8 cellular contexts compared by ENCODE assay signal in the genomic region with DNA sequence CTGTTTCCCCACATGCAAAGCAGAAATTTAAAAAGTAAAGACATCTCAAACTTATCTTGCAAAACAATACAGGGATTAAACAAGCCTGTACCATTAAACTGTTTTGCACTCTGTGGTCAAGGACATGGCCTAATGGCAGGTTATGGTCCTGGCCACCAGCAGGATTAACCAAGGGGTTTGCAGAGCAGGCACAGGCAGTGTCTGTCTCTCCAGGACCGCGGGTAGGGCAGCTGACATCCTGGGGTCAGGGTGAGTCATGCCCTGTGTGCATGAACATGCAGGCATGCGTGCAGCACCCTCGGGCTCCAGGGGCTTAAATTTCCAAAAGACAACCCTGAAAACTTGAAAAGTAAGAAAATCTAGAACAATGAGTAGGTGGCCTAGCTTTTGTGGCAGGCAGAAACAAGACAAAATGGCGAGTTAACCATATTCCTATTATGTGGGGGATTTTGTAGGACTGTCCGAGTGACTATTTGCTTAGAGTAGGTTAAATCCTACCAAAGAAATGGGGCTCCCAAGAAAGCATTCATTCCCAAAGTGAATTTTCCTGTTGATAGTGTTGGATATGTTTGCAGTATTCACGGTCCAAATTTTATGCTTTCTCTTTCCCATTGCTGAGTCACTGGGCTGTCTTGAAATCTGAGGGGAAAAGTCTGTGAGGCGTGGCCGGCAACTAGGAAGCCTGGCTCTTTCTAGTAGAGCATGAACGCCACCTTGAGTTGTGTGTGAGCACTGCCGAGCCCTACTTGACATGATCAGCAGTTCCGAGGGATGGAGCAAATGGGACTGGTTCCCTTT.
DNase-seq lines count a peak whose midpoint lies in the region; ATAC-seq, FAIRE-seq and TF ChIP-seq lines count a peak whose summit lies in the region.

No MANE protein-coding gene starts in this region.

- H3K18ac ChIP-seq in H1 (ENCODE audit: extremely low read depth, low read length): peak overlapping the region; percentile 81

- TF ChIP-seq POLR2A in H1 (IDR thresholded peaks at IDR 0.05; ENCODE audit: control extremely low read depth in 1 of 2, low read depth in 2 of 2, low read length in 2 of 2): peak in 1 of 2 experiments; percentile 46; a peak in 1 of 3 replicates

- H3K23ac ChIP-seq in H1 (ENCODE audit: insufficient read length): no peak overlapping the region

- CTCF ChIA-PET in BJ (lab: Yijun Ruan, JAX): interaction anchor here (0.6 to 2.0 kb wide), 20 partner anchors 22 to 294 kb away, joined by 3 to 11 read pairs (median 4); partner anchors contain the start of genes FAM20A and PRKAR1A
- CTCF ChIA-PET in H1 (lab: Charles Lee; ENCODE audit: partially characterized antibody): interaction anchor here (0.6 to 2.7 kb wide), 11 partner anchors 8 to 253 kb away, joined by 3 to 16 read pairs (median 5); no protein-coding TSS in a partner anchor

- H2BK12ac ChIP-seq in H1 (ENCODE audit: low read depth, low read length): peak overlapping the region; percentile 90

- peak overlapping the region; percentile 59 for H2AFZ ChIP-seq in H1 (ENCODE audit: low read length)

- no peak overlapping the region for H3K4ac ChIP-seq in H1 (replicated peaks; ENCODE audit: insufficient read length, low read depth, low read length)

- ATAC-seq in HG03342 (IDR thresholded peaks at IDR 0.05; ENCODE audit: unreplicated experiment) (peak; percentile 87), lower lobe of right lung (peak; percentile 98 to 99)

- no peaks in the 10 kb centered on the region for H3K27me3 ChIP-seq in BJ (ENCODE audit: control insufficient read depth, insufficient read depth, low read length)
- H3K27me3 ChIP-seq in WERI-Rb-1 (ENCODE audit: insufficient read depth, low read depth, severe bottlenecking): no peaks in the 10 kb centered on the region
- no peaks in the 10 kb centered on the region for H3K27me3 ChIP-seq in H1 (replicated peaks in 1 of 4; ENCODE audit: control insufficient read depth in 3 of 4, extremely low read depth in 1 of 4, insufficient read depth in 3 of 4, low read length in 3 of 4)
- H3K27me3 ChIP-seq in lower lobe of right lung (ENCODE audit: low read depth): no peaks in the 10 kb centered on the region

- peak overlapping the region; percentile 22 for H3K56ac ChIP-seq in H1 (replicated peaks; ENCODE audit: insufficient read length, low read depth, low read length)

- no peaks in the 10 kb centered on the region for H4K20me1 ChIP-seq in H1 (replicated peaks in 1 of 2; ENCODE audit: control insufficient read depth in 1 of 2, insufficient read depth in 2 of 2, low read length in 2 of 2)

- peak overlapping the region; percentile 7 to 36; a peak in 1 of 4 replicates for H3K4me2 ChIP-seq in H1 (ENCODE audit: insufficient read depth in 1 of 2, low read depth in 2 of 2, low read length in 2 of 2)

- H3K9me3 ChIP-seq in WERI-Rb-1 (ENCODE audit: severe bottlenecking) (peaks cover 3% of the 10 kb centered on the region), H1 (ENCODE audit: insufficient read depth in 2 of 2, low read depth in 1 of 2, low read length in 1 of 2) (0 out of 4 replicates have a peak, but pooled peaks cover 0 to 2% of the 10 kb centered on the region in 2 experiments), lower lobe of right lung (no peaks in the 10 kb centered on the region)

- H3K4me1 ChIP-seq in H1 (replicated peaks in 1 of 4; ENCODE audit: control insufficient read depth in 3 of 4, insufficient read depth in 4 of 4, low read length in 3 of 4) (peaks cover 2 to 7% (median 5%) of the 10 kb centered on the region in 4 experiments; a peak in 5 of 7 replicates), lower lobe of right lung (peaks cover 9% of the 10 kb centered on the region)

- POLR2A ChIA-PET in BJ (lab: Charles Lee) (no interaction called here), H1 (lab: Charles Lee; ENCODE audit: partially characterized antibody) (interaction anchor here (0.8 kb wide), 1 partner anchor 220 kb away, joined by 3 read pairs; no protein-coding TSS in a partner anchor)

- H2AK5ac ChIP-seq in H1 (ENCODE audit: low read depth, low read length): 0 out of 2 replicates have a peak overlapping the region, but pooled peaks have one; percentile 65

- TF ChIP-seq RAD21 in H1 (IDR thresholded peaks at IDR 0.05 in 1 of 2, conservative IDR thresholded peaks at IDR 0.05 in 1 of 2; ENCODE audit: low read depth in 2 of 2, low read length in 2 of 2): peak; percentile 100

- peak overlapping the region in 2 of 4 experiments; percentile 3 to 14; a peak in 3 of 7 replicates for H3K9ac ChIP-seq in H1 (replicated peaks in 1 of 4; ENCODE audit: extremely low read depth in 1 of 4, low read depth in 3 of 4, low read length in 3 of 4)

- TF ChIP-seq CTCF in BJ (IDR thresholded peaks at IDR 0.05; ENCODE audit: insufficient read depth, low read depth, low read length) (peak; percentile 95), WERI-Rb-1 (IDR thresholded peaks at IDR 0.05; ENCODE audit: low read depth, low read length) (peak; percentile 96), H1 (IDR thresholded peaks at IDR 0.05; ENCODE audit: control extremely low read depth in 1 of 3, insufficient read depth in 1 of 3, low read depth in 1 of 3, low read length in 3 of 3) (peak; percentile 85 to 98 (median 94)), lower lobe of right lung (IDR thresholded peaks at IDR 0.05) (peak; percentile 82)

- no peaks in the 10 kb centered on the region for H3K23me2 ChIP-seq in H1 (ENCODE audit: low read depth, low read length)

- peak overlapping the region; percentile 81 for H4K91ac ChIP-seq in H1 (replicated peaks; ENCODE audit: insufficient read length, low read length)

- H4K5ac ChIP-seq in H1 (ENCODE audit: insufficient read length, low read depth, low read length): peak overlapping the region; percentile 44

- 24% methylated on average over 12 of the region's 12 CpGs; no CpG with 5 or more reads in 1 of the 2 experiments for WGBS in H1 (ENCODE audit: extremely low coverage in 1 of 2, insufficient coverage in 1 of 2, insufficient read length in 1 of 2, insufficient replicate concordance in 2 of 2, low coverage in 1 of 2, low lambda C conversion rate in 2 of 2, missing lambda C conversion rate in 1 of 2), 2 experiments

- H3K79me1 ChIP-seq in H1 (ENCODE audit: low read depth, low read length): no peaks in the 10 kb centered on the region

- H3K14ac ChIP-seq in H1 (ENCODE audit: insufficient read length): no peak overlapping the region

- H2BK15ac ChIP-seq in H1 (ENCODE audit: low read length): 0 out of 2 replicates have a peak overlapping the region, but pooled peaks have one; percentile 3

- H2BK20ac ChIP-seq in H1 (ENCODE audit: low read length): peak overlapping the region; percentile 86

- H3K79me2 ChIP-seq in H1 (ENCODE audit: control insufficient read depth in 1 of 2, insufficient read depth in 2 of 2, low read length in 2 of 2): no peaks in the 10 kb centered on the region

- H4K8ac ChIP-seq in H1 (ENCODE audit: extremely low read depth, insufficient read depth, low read length): no peak overlapping the region; the same call in 1 of the 2 replicates

- H2BK5ac ChIP-seq in H1 (ENCODE audit: low read depth, low read length): peak overlapping the region; percentile 97

- DNase-seq in BJ (ENCODE audit: low read depth) (peak; percentile 56), GM19238 (ENCODE audit: insufficient read length, low spot score) (peak; percentile 47), NCI-H2196 treated with DMSO at 0.1 percent for 48 hours (lab: John Stamatoyannopoulos, UW; ENCODE audit: unreplicated experiment) (peak; percentile 87), WERI-Rb-1 (peak; percentile 89), H1 (ENCODE audit: low read depth in 1 of 2, low spot score in 2 of 2) (peak; percentile 84 to 85), lower lobe of right lung (peak; percentile 91)
- DNase-seq in stimulated activated CD4-positive, alpha-beta T cell treated with anti-CD3 and anti-CD28 coated beads, Interleukin-4, amount 100 ng/mL, for 4 hours: peak; percentile 5 to 11

- peak overlapping the region; percentile 62 for H3K27ac ChIP-seq in WERI-Rb-1
- H3K27ac ChIP-seq in H1 (ENCODE audit: low read depth, low read length): peak overlapping the region; percentile 82
- peak overlapping the region; percentile 83 for H3K27ac ChIP-seq in lower lobe of right lung

- intact Hi-C loops in lower lobe of right lung (cut with DNase I): loop anchor here (10.0 kb wide), 1 partner anchor 205 kb away; no protein-coding TSS in a partner anchor

- TF ChIP-seq EP300 in H1 (IDR thresholded peaks at IDR 0.05; ENCODE audit: borderline replicate concordance in 1 of 2, low read depth in 2 of 2, low read length in 2 of 2): no peak

- H3K4me3 ChIP-seq in BJ (ENCODE audit: low read depth, low read length) (peak overlapping the region; percentile 34), WERI-Rb-1 (ENCODE audit: low read depth, low read length) (peak overlapping the region; percentile 67), H1 (ENCODE audit: extremely low read depth in 1 of 4, insufficient read depth in 2 of 4, low read depth in 3 of 4, low read length in 4 of 4) (peak overlapping the region in 1 of 4 experiments; percentile 34; a peak in 1 of 8 replicates), lower lobe of right lung (peak overlapping the region; percentile 46)

- H2BK120ac ChIP-seq in H1 (replicated peaks; ENCODE audit: low read depth, low read length): peak overlapping the region; percentile 70

- FAIRE-seq in H1 (lab: Jason Lieb, UNC): peak; percentile 91

- H3K36me3 ChIP-seq in BJ (ENCODE audit: control insufficient read depth, insufficient read depth, low read length) (no peaks in the 10 kb centered on the region), WERI-Rb-1 (no peaks in the 10 kb centered on the region), H1 (ENCODE audit: control insufficient read depth in 2 of 4, insufficient read depth in 4 of 4, low read length in 3 of 4) (no peaks in the 10 kb centered on the region), lower lobe of right lung (no peaks in the 10 kb centered on the region)

TF ChIP-seq in H1, 55 proteins besides CTCF, POLR2A, EP300 and RAD21 (continues in another document):
- TF ChIP-seq RXRA (IDR thresholded peaks at IDR 0.05; ENCODE audit: insufficient read depth, low read depth, low read length) (no peak), GABPA (IDR thresholded peaks at IDR 0.05; ENCODE audit: borderline replicate concordance, insufficient read depth, low read length) (no peak), SIRT6 (IDR thresholded peaks at IDR 0.05; ENCODE audit: low read length) (no peak), JUN (IDR thresholded peaks at IDR 0.05; ENCODE audit: low read depth, low read length) (no peak), BCL11A (IDR thresholded peaks at IDR 0.05; ENCODE audit: low read depth in 2 of 2, low read length in 2 of 2) (no peak)
- TF ChIP-seq, protein P1, sequence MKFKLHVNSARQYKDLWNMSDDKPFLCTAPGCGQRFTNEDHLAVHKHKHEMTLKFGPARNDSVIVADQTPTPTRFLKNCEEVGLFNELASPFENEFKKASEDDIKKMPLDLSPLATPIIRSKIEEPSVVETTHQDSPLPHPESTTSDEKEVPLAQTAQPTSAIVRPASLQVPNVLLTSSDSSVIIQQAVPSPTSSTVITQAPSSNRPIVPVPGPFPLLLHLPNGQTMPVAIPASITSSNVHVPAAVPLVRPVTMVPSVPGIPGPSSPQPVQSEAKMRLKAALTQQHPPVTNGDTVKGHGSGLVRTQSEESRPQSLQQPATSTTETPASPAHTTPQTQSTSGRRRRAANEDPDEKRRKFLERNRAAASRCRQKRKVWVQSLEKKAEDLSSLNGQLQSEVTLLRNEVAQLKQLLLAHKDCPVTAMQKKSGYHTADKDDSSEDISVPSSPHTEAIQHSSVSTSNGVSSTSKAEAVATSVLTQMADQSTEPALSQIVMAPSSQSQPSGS (IDR thresholded peaks at IDR 0.05; ENCODE audit: low read length): no peak

Comparison
In these comparisons a context has a peak if more than half of its experiments do, and no peak if none do; other contexts are left out.
1. DNase-seq: peak in every context shown above with its lines; median percentile 91 in lower lobe of right lung; 89 in WERI-Rb-1; 87 in NCI-H2196 treated with DMSO at 0.1 percent for 48 hours; 84 in H1; 56 in BJ; 47 in GM19238; 8 in stimulated activated CD4-positive, alpha-beta T cell treated with anti-CD3 and anti-CD28 coated beads, Interleukin-4, amount 100 ng/mL, for 4 hours.